In genomic region chr3:182393151-182393550, GRCh38 we compare ENCODE assay signal across 28 cellular contexts.
"Had no signal": no experiment of that assay in that cellular context is flagged by ENCODE, and none has a peak within 500 bp of the region (broad histone marks: within the 10 kb centered on the region; RNA-seq: fewer than 3 reads in every experiment).

No MANE protein-coding gene starts in this region.

- H3K4me2 ChIP-seq: PC-9 had no signal

- H3K4me3 Mint-ChIP-seq: activated CD4-positive, alpha-beta memory T cell treated with anti-CD3 and anti-CD28 coated beads, Interleukin-2, amount 10 ng/mL, durations not matched to agents 7 days and 5 days; activated CD8-positive, alpha-beta memory T cell treated with anti-CD3 and anti-CD28 coated beads, Interleukin-2, amount 10 ng/mL, durations not matched to agents 7 days and 5 days; activated naive CD4-positive, alpha-beta T cell treated with anti-CD3 and anti-CD28 coated beads, Interleukin-2, amount 10 ng/mL, durations not matched to agents 7 days and 5 days; activated naive CD8-positive, alpha-beta T cell; activated naive CD8-positive, alpha-beta T cell treated with anti-CD3 and anti-CD28 coated beads, Interleukin-2, amount 50 U/mL, for 24 hours had no signal

- H3K9me3 Mint-ChIP-seq: activated CD4-positive, alpha-beta memory T cell treated with anti-CD3 and anti-CD28 coated beads, Interleukin-2, amount 10 ng/mL, durations not matched to agents 7 days and 5 days; activated naive CD4-positive, alpha-beta T cell treated with anti-CD3 and anti-CD28 coated beads, Interleukin-2, amount 10 ng/mL, durations not matched to agents 7 days and 5 days; activated naive CD8-positive, alpha-beta T cell treated with anti-CD3 and anti-CD28 coated beads, Interleukin-2, amount 50 U/mL, for 24 hours had no signal

- H2AFZ ChIP-seq: PC-9 had no signal

- DNase-seq: activated CD4-positive, alpha-beta memory T cell treated with anti-CD3 and anti-CD28 coated beads, Interleukin-2, amount 10 ng/mL, durations not matched to agents 7 days and 5 days; activated CD4-positive, alpha-beta T cell treated with anti-CD3 and anti-CD28 coated beads for 1 hour; activated CD4-positive, alpha-beta T cell treated with anti-CD3 and anti-CD28 coated beads for 48 hours; activated CD4-positive, CD25-positive, alpha-beta regulatory T cell; activated CD8-positive, alpha-beta memory T cell treated with anti-CD3 and anti-CD28 coated beads for 24 hours; activated CD8-positive, alpha-beta memory T cell treated with anti-CD3 and anti-CD28 coated beads, Interleukin-2, amount 10 ng/mL, durations not matched to agents 7 days and 5 days; activated CD8-positive, alpha-beta memory T cell treated with anti-CD3 and anti-CD28 coated beads, Interleukin-2, amount 50 U/mL, for 48 hours; activated effector memory CD4-positive, alpha-beta T cell treated with Interleukin-2 at 50 U/mL for 16 hours; activated naive CD4-positive, alpha-beta T cell treated with anti-CD3 and anti-CD28 coated beads, Interleukin-2, amount 10 ng/mL, durations not matched to agents 7 days and 5 days; activated naive CD8-positive, alpha-beta T cell treated with anti-CD3 and anti-CD28 coated beads, Interleukin-2, amount 50 U/mL, for 24 hours; activated T-cell treated with anti-CD3 and anti-CD28 coated beads, Interleukin-2, amount 50 U/mL, for 48 hours; anterior cingulate cortex; brain microvascular endothelial cell; central memory CD4-positive, alpha-beta T cell; KBM-7; NCI-H1417 treated with DMSO at 0.1 percent for 48 hours; NCI-H187 treated with DMSO at 0.1 percent for 48 hours; NCI-H2171 treated with DMSO at 0.1 percent for 48 hours; NCI-H2227 treated with DMSO at 0.1 percent for 48 hours; NCI-H446; NCI-H524 treated with DMSO at 0.1 percent for 48 hours; NCI-H748 treated with DMSO at 0.1 percent for 48 hours; PC-9; Right ventricle myocardium superior; SW 1271; T1000; WERI-Rb-1 had no signal

- H3K27me3 Mint-ChIP-seq: activated CD8-positive, alpha-beta memory T cell treated with anti-CD3 and anti-CD28 coated beads, Interleukin-2, amount 10 ng/mL, durations not matched to agents 7 days and 5 days; activated naive CD4-positive, alpha-beta T cell treated with anti-CD3 and anti-CD28 coated beads, Interleukin-2, amount 10 ng/mL, durations not matched to agents 7 days and 5 days; activated naive CD8-positive, alpha-beta T cell; activated naive CD8-positive, alpha-beta T cell treated with anti-CD3 and anti-CD28 coated beads, Interleukin-2, amount 50 U/mL, for 24 hours had no signal

- H3K27me3 ChIP-seq: brain microvascular endothelial cell had no signal

- H3K36me3 ChIP-seq: brain microvascular endothelial cell, WERI-Rb-1 had no signal

- H3K4me3 ChIP-seq: PC-9 had no signal

- H3K36me3 Mint-ChIP-seq: activated CD8-positive, alpha-beta memory T cell treated with anti-CD3 and anti-CD28 coated beads, Interleukin-2, amount 10 ng/mL, durations not matched to agents 7 days and 5 days; activated naive CD4-positive, alpha-beta T cell treated with anti-CD3 and anti-CD28 coated beads, Interleukin-2, amount 10 ng/mL, durations not matched to agents 7 days and 5 days; activated naive CD8-positive, alpha-beta T cell had no signal

- H3K4me1 Mint-ChIP-seq: activated CD4-positive, alpha-beta memory T cell treated with anti-CD3 and anti-CD28 coated beads, Interleukin-2, amount 10 ng/mL, durations not matched to agents 7 days and 5 days; activated CD8-positive, alpha-beta memory T cell treated with anti-CD3 and anti-CD28 coated beads, Interleukin-2, amount 10 ng/mL, durations not matched to agents 7 days and 5 days; activated naive CD4-positive, alpha-beta T cell treated with anti-CD3 and anti-CD28 coated beads, Interleukin-2, amount 10 ng/mL, durations not matched to agents 7 days and 5 days; activated naive CD8-positive, alpha-beta T cell treated with anti-CD3 and anti-CD28 coated beads, Interleukin-2, amount 50 U/mL, for 24 hours had no signal

- H3K27ac ChIP-seq: brain microvascular endothelial cell, PC-9, WERI-Rb-1 had no signal

- H3K27ac Mint-ChIP-seq: activated CD4-positive, alpha-beta memory T cell treated with anti-CD3 and anti-CD28 coated beads, Interleukin-2, amount 10 ng/mL, durations not matched to agents 7 days and 5 days; activated CD8-positive, alpha-beta memory T cell treated with anti-CD3 and anti-CD28 coated beads, Interleukin-2, amount 10 ng/mL, durations not matched to agents 7 days and 5 days; activated naive CD4-positive, alpha-beta T cell treated with anti-CD3 and anti-CD28 coated beads, Interleukin-2, amount 10 ng/mL, durations not matched to agents 7 days and 5 days; activated naive CD8-positive, alpha-beta T cell; activated naive CD8-positive, alpha-beta T cell treated with anti-CD3 and anti-CD28 coated beads, Interleukin-2, amount 50 U/mL, for 24 hours had no signal

- ATAC-seq: activated CD8-positive, alpha-beta memory T cell treated with anti-CD3 and anti-CD28 coated beads, Interleukin-2, amount 10 ng/mL, durations not matched to agents 7 days and 5 days; activated naive CD8-positive, alpha-beta T cell treated with anti-CD3 and anti-CD28 coated beads, Interleukin-2, amount 50 U/mL, for 24 hours had no signal
